In the genomic region with DNA sequence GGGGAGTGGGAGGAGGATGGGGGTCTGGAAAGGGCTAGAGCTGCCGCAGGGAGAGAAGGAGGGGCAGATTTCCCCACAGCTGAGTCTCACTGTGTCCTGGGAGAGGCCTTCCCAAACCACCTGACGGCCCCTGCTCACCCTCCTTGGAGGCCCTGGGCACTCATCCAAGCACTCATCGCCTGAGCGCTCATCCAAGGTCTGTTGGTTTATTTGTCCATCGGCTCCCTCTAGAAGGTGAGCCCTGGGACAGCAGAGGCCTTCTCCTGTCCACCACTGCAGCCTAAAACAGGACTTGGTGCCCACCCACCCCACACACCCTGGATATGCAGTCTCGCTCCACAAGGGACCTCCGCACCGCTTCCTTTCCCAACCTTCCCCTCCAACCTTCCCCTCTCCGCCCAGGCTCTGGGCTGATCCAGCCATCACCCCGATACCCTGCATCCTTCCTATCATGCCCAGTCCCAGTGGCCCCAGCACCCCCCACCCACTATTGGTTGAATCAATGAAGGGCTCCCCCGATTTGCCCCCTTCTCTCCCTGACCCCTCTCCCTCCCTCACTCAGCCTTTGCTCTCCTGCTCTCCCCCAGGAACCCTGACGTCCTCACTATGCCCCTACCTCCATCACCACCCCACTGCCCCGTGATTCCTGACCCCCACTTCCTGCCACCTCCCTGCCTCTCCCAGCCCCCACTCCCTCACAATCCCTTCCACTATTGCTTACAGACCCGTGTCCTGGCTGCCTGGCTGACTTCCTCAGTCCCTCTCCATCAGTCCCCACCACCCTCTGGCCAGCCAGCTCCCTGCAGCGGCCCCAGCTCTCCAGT, we compare ENCODE assay signal across 8 cellular contexts. TPM values are rescaled to one million over a fixed set of nuclear protein-coding genes. Genes with fewer than 3 reads are reported as not detected.
DNase-seq lines count a peak whose midpoint lies in the region; ATAC-seq and TF ChIP-seq lines count a peak whose summit lies in the region.

No MANE protein-coding gene starts in this region.

- CTCF ChIA-PET in activated CD4-positive, alpha-beta T cell treated with anti-CD3 and anti-CD28 coated beads, Interleukin-2, amount 10 ng/mL, durations not matched to agents 7 days and 5 days (lab: Charles Lee): interaction anchor here (1.7 kb wide), 1 partner anchor 69 kb away, joined by 4 read pairs; no protein-coding TSS in a partner anchor

- TF ChIP-seq CTCF in chondrocyte (IDR thresholded peaks at IDR 0.05): peak; percentile 21
- TF ChIP-seq CTCF in lung (IDR thresholded peaks at IDR 0.05; ENCODE audit: control extremely low read depth, extremely low read depth): no peak
- no peak for TF ChIP-seq CTCF in upper lobe of right lung (IDR thresholded peaks at IDR 0.05)

- H3K9ac ChIP-seq in NT2/D1 (ENCODE audit: insufficient read length, low read depth): peak overlapping the region; percentile 88

- no peak for DNase-seq in activated CD4-positive, alpha-beta T cell treated with anti-CD3 and anti-CD28 coated beads, Interleukin-2, amount 10 ng/mL, durations not matched to agents 7 days and 5 days
- no peak for DNase-seq in activated CD4-positive, alpha-beta T cell treated with anti-CD3 and anti-CD28 coated beads for 48 hours
- no peak for DNase-seq in NT2/D1 (ENCODE audit: low read depth, low spot score)
- no peak for DNase-seq in chondrocyte (ENCODE audit: low spot score)
- DNase-seq in lung (ENCODE audit: low spot score): no peak
- DNase-seq in upper lobe of right lung: peak; percentile 79
- DNase-seq in SIG-M5 treated with dmso at 0.1 percent for 504 hours (lab: John Stamatoyannopoulos, UW; ENCODE audit: unreplicated experiment): no peak

- ATAC-seq in lung (ENCODE audit: insufficient read depth, low FRiP score) (no peak), upper lobe of right lung (peak; percentile 18), HG03108 (IDR thresholded peaks at IDR 0.05; ENCODE audit: unreplicated experiment) (no peak)

- H3K4me1 ChIP-seq in NT2/D1 (ENCODE audit: insufficient read depth, insufficient read length) (peaks cover 24% of the 10 kb centered on the region), lung (ENCODE audit: control insufficient read depth in 2 of 2, insufficient read depth in 2 of 2, low read length in 2 of 2) (peaks cover 0 to 15% of the 10 kb centered on the region in 2 donors), upper lobe of right lung (peaks cover 12% of the 10 kb centered on the region)

- H3K9me3 ChIP-seq in NT2/D1 (ENCODE audit: insufficient read depth, low read length) (no peaks in the 10 kb centered on the region), lung (ENCODE audit: control insufficient read depth in 2 of 2, insufficient read depth in 1 of 2, low read length in 1 of 2) (no peaks in the 10 kb centered on the region), upper lobe of right lung (no peaks in the 10 kb centered on the region)

- H3K27me3 ChIP-seq in NT2/D1 (ENCODE audit: insufficient read depth, insufficient read length) (no peaks in the 10 kb centered on the region), lung (ENCODE audit: control insufficient read depth, insufficient read depth) (no peaks in the 10 kb centered on the region), upper lobe of right lung (no peaks in the 10 kb centered on the region)

- H3K36me3 ChIP-seq in NT2/D1 (ENCODE audit: insufficient read depth, insufficient read length, low read length): peaks cover 32% of the 10 kb centered on the region
- peaks cover 10 to 34% of the 10 kb centered on the region in 2 donors for H3K36me3 ChIP-seq in lung (ENCODE audit: control insufficient read depth in 2 of 2, insufficient read depth in 2 of 2, low read length in 2 of 2)
- H3K36me3 ChIP-seq in upper lobe of right lung: peaks cover 31% of the 10 kb centered on the region

- no peaks in the 10 kb centered on the region for H3K27me3 Mint-ChIP-seq in activated CD4-positive, alpha-beta T cell treated with anti-CD3 and anti-CD28 coated beads, Interleukin-2, amount 10 ng/mL, durations not matched to agents 7 days and 5 days
- no peaks in the 10 kb centered on the region for H3K27me3 Mint-ChIP-seq in chondrocyte (ENCODE audit: low read depth)

- 45 to 48% methylated on average over 14 to 15 of the region's 15 CpGs for WGBS in lung, 2 donors

- peaks cover 15% of the 10 kb centered on the region for H3K4me1 Mint-ChIP-seq in activated CD4-positive, alpha-beta T cell treated with anti-CD3 and anti-CD28 coated beads, Interleukin-2, amount 10 ng/mL, durations not matched to agents 7 days and 5 days
- peaks cover 26% of the 10 kb centered on the region for H3K4me1 Mint-ChIP-seq in chondrocyte (ENCODE audit: low read depth)

- peak overlapping the region; percentile 90 for H3K4me3 Mint-ChIP-seq in activated CD4-positive, alpha-beta T cell treated with anti-CD3 and anti-CD28 coated beads, Interleukin-2, amount 10 ng/mL, durations not matched to agents 7 days and 5 days
- peak overlapping the region; percentile 98 for H3K4me3 Mint-ChIP-seq in chondrocyte (ENCODE audit: unreplicated experiment)

- peak overlapping the region; percentile 80 for H3K4me3 ChIP-seq in NT2/D1 (ENCODE audit: insufficient read length, low read depth)
- no peak overlapping the region for H3K4me3 ChIP-seq in lung
- H3K4me3 ChIP-seq in upper lobe of right lung: peak overlapping the region; percentile 68

- no peaks in the 10 kb centered on the region for H3K9me3 Mint-ChIP-seq in activated CD4-positive, alpha-beta T cell treated with anti-CD3 and anti-CD28 coated beads, Interleukin-2, amount 10 ng/mL, durations not matched to agents 7 days and 5 days
- H3K9me3 Mint-ChIP-seq in chondrocyte (ENCODE audit: low read depth): no peaks in the 10 kb centered on the region

- H3K36me3 Mint-ChIP-seq in activated CD4-positive, alpha-beta T cell treated with anti-CD3 and anti-CD28 coated beads, Interleukin-2, amount 10 ng/mL, durations not matched to agents 7 days and 5 days (ENCODE audit: low read depth): peaks cover 1% of the 10 kb centered on the region
- peaks cover 5% of the 10 kb centered on the region for H3K36me3 Mint-ChIP-seq in chondrocyte (ENCODE audit: low read depth)

- intact Hi-C loops in upper lobe of right lung (cut with DNase I): no loop called here

- H3K27ac Mint-ChIP-seq in activated CD4-positive, alpha-beta T cell treated with anti-CD3 and anti-CD28 coated beads, Interleukin-2, amount 10 ng/mL, durations not matched to agents 7 days and 5 days: peak overlapping the region; percentile 92
- H3K27ac Mint-ChIP-seq in chondrocyte (ENCODE audit: unreplicated experiment): peak overlapping the region; percentile 99

- POLR2A ChIA-PET in activated CD4-positive, alpha-beta T cell treated with anti-CD3 and anti-CD28 coated beads, Interleukin-2, amount 10 ng/mL, durations not matched to agents 7 days and 5 days (lab: Charles Lee): no interaction called here

- H3K27ac ChIP-seq in lung (ENCODE audit: low read depth in 1 of 2, low read length in 1 of 2) (peak overlapping the region; percentile 18 to 70), upper lobe of right lung (peak overlapping the region; percentile 52)

RNA-seq across cellular contexts. Expression of gene UBXN6, which starts 1.6 kb away (rescaled TPM):
- total RNA-seq in activated CD4-positive, alpha-beta T cell treated with anti-CD3 and anti-CD28 coated beads, Interleukin-2, amount 10 ng/mL, durations not matched to agents 7 days and 5 days: 10 to 100 TPM; 36.2 to 44.6 TPM
- 83.7 to 90.2 TPM (median 86.9 TPM) in 3 replicates for total RNA-seq in chondrocyte
- total RNA-seq in lung: 100 to 1,000 TPM in 1 of 2 donors, 10 to 100 TPM in 1; 74.4 to 113 TPM
- polyA plus RNA-seq in lung: 100 to 1,000 TPM in 1 of 2 donors, 10 to 100 TPM in 1; 83.6 to 128 TPM
- total RNA-seq in upper lobe of right lung: 113 TPM

RNA-seq across cellular contexts. Expression of gene HDGFL2, which starts 16.1 kb away (rescaled TPM):
- 10 to 100 TPM; 58.3 to 62.1 TPM for total RNA-seq in activated CD4-positive, alpha-beta T cell treated with anti-CD3 and anti-CD28 coated beads, Interleukin-2, amount 10 ng/mL, durations not matched to agents 7 days and 5 days
- 50.0 to 66.5 TPM (median 51.7 TPM) in 3 replicates for total RNA-seq in chondrocyte
- total RNA-seq in lung: 10 to 100 TPM; 36.5 to 36.9 TPM
- polyA plus RNA-seq in lung: 10 to 100 TPM; 40.6 to 47.0 TPM
- 30.6 TPM for total RNA-seq in upper lobe of right lung

RNA-seq across cellular contexts. Expression of gene CHAF1A, which starts 53.5 kb away (rescaled TPM):
- total RNA-seq in activated CD4-positive, alpha-beta T cell treated with anti-CD3 and anti-CD28 coated beads, Interleukin-2, amount 10 ng/mL, durations not matched to agents 7 days and 5 days: 10 to 100 TPM; 77.1 to 83.7 TPM
- total RNA-seq in chondrocyte: 6.6 to 20.5 TPM (median 7.1 TPM) in 3 replicates
- 10 to 100 TPM in 1 of 2 donors, 1 to 10 TPM in 1; 10.0 to 16.7 TPM for total RNA-seq in lung
- polyA plus RNA-seq in lung: 1 to 10 TPM; 6.8 to 7.4 TPM
- 10.8 TPM for total RNA-seq in upper lobe of right lung

RNA-seq across cellular contexts. Expression of gene SH3GL1, which starts 55.6 kb away (rescaled TPM):
- total RNA-seq in activated CD4-positive, alpha-beta T cell treated with anti-CD3 and anti-CD28 coated beads, Interleukin-2, amount 10 ng/mL, durations not matched to agents 7 days and 5 days: 10 to 100 TPM; 67.7 to 68.2 TPM
- 96.3 to 103 TPM (median 96.6 TPM) in 3 replicates for total RNA-seq in chondrocyte
- total RNA-seq in lung: 10 to 100 TPM; 30.6 to 68.6 TPM
- polyA plus RNA-seq in lung: 10 to 100 TPM; 53.1 to 65.4 TPM
- total RNA-seq in upper lobe of right lung: 47.6 TPM
